In genomic region chr10:50594012-50594411, GRCh38 we compare ENCODE assay signal across 15 cellular contexts. TPM values are rescaled to one million over a fixed set of nuclear protein-coding genes. Genes with fewer than 3 reads are reported as not detected.
DNase-seq lines count a peak whose midpoint lies in the region; ATAC-seq, FAIRE-seq and TF ChIP-seq lines count a peak whose summit lies in the region.
"Had no signal": no experiment of that assay in that cellular context is flagged by ENCODE, and none has a peak within 500 bp of the region (broad histone marks: within the 10 kb centered on the region; RNA-seq: fewer than 3 reads in every experiment).

No MANE protein-coding gene starts in this region.

- no peak overlapping the region for H3K27ac Mint-ChIP-seq in stimulated activated effector memory CD8-positive, alpha-beta T cell treated with anti-CD3 and anti-CD28 coated beads, Interleukin-12 subunit alpha, Interleukin-12 subunit beta, amount 100 ng/mL, for 72 hours
- H3K27ac Mint-ChIP-seq: CD8-positive, alpha-beta memory T cell; natural killer cell had no signal

- H3K27me3 ChIP-seq in liver (ENCODE audit: control insufficient read depth in 4 of 4, insufficient read depth in 4 of 4, low read length in 3 of 4) (no peaks in the 10 kb centered on the region), HepG2 (ENCODE audit: control insufficient read depth in 1 of 2, insufficient read depth in 2 of 2, low read length in 2 of 2) (no peaks in the 10 kb centered on the region)

- POLR2A ChIA-PET in HepG2 (lab: Yijun Ruan, JAX) = interaction anchor here (1.9 kb wide), 1 partner anchor 11 kb away, joined by 5 read pairs; no protein-coding TSS in a partner anchor

- H3K36me3 ChIP-seq in liver (ENCODE audit: control insufficient read depth in 4 of 4, insufficient read depth in 3 of 4, low read depth in 1 of 4, low read length in 3 of 4) (peaks cover 0 to 7% (median 2%) of the 10 kb centered on the region in 4 donors), HepG2 (replicated peaks in 1 of 2; ENCODE audit: control insufficient read depth in 1 of 2, insufficient read depth in 2 of 2, low read length in 2 of 2) (no peaks in the 10 kb centered on the region; a peak in 1 of 5 replicates)

- no peak overlapping the region for H3K9ac ChIP-seq in liver (ENCODE audit: low read depth in 1 of 2, low read length in 2 of 2)
- H3K9ac ChIP-seq in HepG2 (ENCODE audit: insufficient read depth, low read depth, low read length) = no peak overlapping the region

- H3K27ac ChIP-seq in liver (ENCODE audit: low read depth in 1 of 2, low read length in 2 of 2) = peak overlapping the region in 1 of 2 donors; percentile 10
- no peak overlapping the region for H3K27ac ChIP-seq in HepG2 (ENCODE audit: extremely low read length, insufficient read depth, low read length)
- H3K27ac ChIP-seq: thoracic aorta had no signal

- DNase-seq in HepG2 (ENCODE audit: low spot score) (no peak), fibroblast of pulmonary artery (ENCODE audit: low read depth) (peak; percentile 89), glomerular visceral epithelial cell (ENCODE audit: extremely low spot score) (no peak)
- DNase-seq in stimulated activated effector memory CD8-positive, alpha-beta T cell treated with anti-CD3 and anti-CD28 coated beads, Interleukin-12 subunit alpha, Interleukin-12 subunit beta, amount 100 ng/mL, for 72 hours (ENCODE audit: low spot score in 2 of 2) = no peak
- DNase-seq: activated CD4-positive, alpha-beta T cell treated with anti-CD3 and anti-CD28 coated beads, Interleukin-2, amount 50 U/mL, for 1 hour; CD8-positive, alpha-beta memory T cell; natural killer cell; NCI-H146; stimulated activated CD4-positive, alpha-beta T cell treated with anti-CD3 and anti-CD28 coated beads, Interleukin-2, amount 100 ng/mL, for 48 hours had no signal

- in situ Hi-C loops in HepG2 (cut with HindIII; ENCODE audit: extremely low pct_ligation_motif_present, low pct_unique_long_range_greater_than_20kb) = no loop called here

- H3K9me3 Mint-ChIP-seq in stimulated activated effector memory CD8-positive, alpha-beta T cell treated with anti-CD3 and anti-CD28 coated beads, Interleukin-12 subunit alpha, Interleukin-12 subunit beta, amount 100 ng/mL, for 72 hours = no peaks in the 10 kb centered on the region
- H3K9me3 Mint-ChIP-seq: CD8-positive, alpha-beta memory T cell; natural killer cell had no signal

- H3K79me2 ChIP-seq in HepG2 (ENCODE audit: insufficient read depth, low read length) = peaks cover 10% of the 10 kb centered on the region

- 61% methylated on average over 2 of the region's 2 CpGs for WGBS in liver
- WGBS in HepG2 (ENCODE audit: low lambda C conversion rate) = 100% methylated on average over 2 of the region's 2 CpGs

- H4K20me1 ChIP-seq in HepG2 (ENCODE audit: insufficient read depth, low read length) = no peaks in the 10 kb centered on the region

- no peaks in the 10 kb centered on the region for H3K9me3 ChIP-seq in liver (ENCODE audit: control insufficient read depth in 4 of 4, low read length in 3 of 4)
- no peaks in the 10 kb centered on the region for H3K9me3 ChIP-seq in HepG2 (ENCODE audit: low read length)
- H3K9me3 ChIP-seq: thoracic aorta had no signal

- H3K4me3 ChIP-seq in liver (ENCODE audit: low read depth in 1 of 3, low read length in 3 of 3) = no peak overlapping the region
- H3K4me3 ChIP-seq in HepG2 (replicated peaks in 1 of 3; ENCODE audit: insufficient read depth in 1 of 3, low read depth in 2 of 3, low read length in 3 of 3) = no peak overlapping the region
- no peak overlapping the region for H3K4me3 ChIP-seq in fibroblast of pulmonary artery (replicated peaks; ENCODE audit: low read depth, low read length)
- H3K4me3 ChIP-seq: thoracic aorta had no signal

- ATAC-seq in HepG2 (no peak), SK-N-SH treated with all-trans-retinoic acid at 6 μM for 48 hours (peak; percentile 86), GM19463 (IDR thresholded peaks at IDR 0.05; ENCODE audit: unreplicated experiment) (no peak), HG02852 (IDR thresholded peaks at IDR 0.05; ENCODE audit: unreplicated experiment) (no peak)
- ATAC-seq in stimulated activated effector memory CD8-positive, alpha-beta T cell treated with anti-CD3 and anti-CD28 coated beads, Interleukin-12 subunit alpha, Interleukin-12 subunit beta, amount 100 ng/mL, for 72 hours = peak; percentile 60
- ATAC-seq: natural killer cell had no signal

- no peak for TF ChIP-seq POLR2A in HepG2 (IDR thresholded peaks at IDR 0.05; ENCODE audit: insufficient read depth in 1 of 2, low read depth in 2 of 2, low read length in 2 of 2)

- peaks cover 11% of the 10 kb centered on the region for H3K4me1 Mint-ChIP-seq in stimulated activated effector memory CD8-positive, alpha-beta T cell treated with anti-CD3 and anti-CD28 coated beads, Interleukin-12 subunit alpha, Interleukin-12 subunit beta, amount 100 ng/mL, for 72 hours

- H3K4me1 ChIP-seq in liver (ENCODE audit: control insufficient read depth in 4 of 4, insufficient read depth in 4 of 4, low read length in 3 of 4) = peaks cover 0 to 16% (median 3%) of the 10 kb centered on the region in 4 donors
- peaks cover 6% of the 10 kb centered on the region; the same call in 1 of the 2 replicates for H3K4me1 ChIP-seq in HepG2 (ENCODE audit: insufficient read depth, low read length)

- no peak for TF ChIP-seq CTCF in liver (IDR thresholded peaks at IDR 0.05; ENCODE audit: low read depth, low read length, missing input control)
- no peak for TF ChIP-seq CTCF in HepG2 (CRISPR knock-in tag; IDR thresholded peaks at IDR 0.05)
- no peak for TF ChIP-seq CTCF in fibroblast of pulmonary artery (IDR thresholded peaks at IDR 0.05; ENCODE audit: low read length, missing control alignments)

- no TSS peak for BruUV-seq in HepG2 (replicated peaks; lab: Mats Ljungman, UMichigan)

- CTCF ChIA-PET in HepG2 (lab: Yijun Ruan, JAX; ENCODE audit: low intra/inter-chr PET ratio, low total read pairs) = no interaction called here

- no peak overlapping the region for H3K4me3 Mint-ChIP-seq in stimulated activated effector memory CD8-positive, alpha-beta T cell treated with anti-CD3 and anti-CD28 coated beads, Interleukin-12 subunit alpha, Interleukin-12 subunit beta, amount 100 ng/mL, for 72 hours
- H3K4me3 Mint-ChIP-seq: CD8-positive, alpha-beta memory T cell; natural killer cell had no signal

- intact Hi-C loops in HepG2 (cut with micrococcal nuclease; ENCODE audit: unreplicated experiment) = no loop called here

- TF ChIP-seq RAD21 in liver (IDR thresholded peaks at IDR 0.05) = no peak
- TF ChIP-seq RAD21 in HepG2 (CRISPR knock-in tag; IDR thresholded peaks at IDR 0.05) = no peak

- H3K36me3 Mint-ChIP-seq in stimulated activated effector memory CD8-positive, alpha-beta T cell treated with anti-CD3 and anti-CD28 coated beads, Interleukin-12 subunit alpha, Interleukin-12 subunit beta, amount 100 ng/mL, for 72 hours = peaks cover 8% of the 10 kb centered on the region
- H3K36me3 Mint-ChIP-seq: natural killer cell had no signal

- H3K4me2 ChIP-seq in HepG2 (ENCODE audit: low read depth, low read length) = no peak overlapping the region

- TF ChIP-seq EP300 in HepG2 (IDR thresholded peaks at IDR 0.05; ENCODE audit: low read depth in 2 of 2, low read length in 2 of 2) (no peak), HepG2 (CRISPR knock-in tag; IDR thresholded peaks at IDR 0.05; ENCODE audit: borderline replicate concordance) (no peak)

- FAIRE-seq in HepG2 (lab: Jason Lieb, UNC) = no peak
- FAIRE-seq: GM18507 had no signal

- no peak overlapping the region for H2AFZ ChIP-seq in HepG2 (ENCODE audit: low read length)

TF ChIP-seq in liver, 16 proteins besides CTCF, POLR2A, EP300 and RAD21 (continues in another document):
- TF ChIP-seq EGR1 (IDR thresholded peaks at IDR 0.05; ENCODE audit: low read depth in 2 of 2) = peak in 1 of 2 donors; percentile 52
- peak in 1 of 2 donors; percentile 16 for TF ChIP-seq RXRA (IDR thresholded peaks at IDR 0.05)
- TF ChIP-seq FOXA2 (IDR thresholded peaks at IDR 0.05) = no peak
- TF ChIP-seq FOXA1 (IDR thresholded peaks at IDR 0.05) = peak; percentile 8

TF ChIP-seq in HepG2, 621 proteins besides CTCF, POLR2A, EP300 and RAD21 (continues in another document):
- no peak for TF ChIP-seq DPF2 (CRISPR knock-in tag; IDR thresholded peaks at IDR 0.05; ENCODE audit: borderline replicate concordance, low read depth)

TF ChIP-seq in SK-N-SH treated with all-trans-retinoic acid at 6 μM for 48 hours, 23 proteins besides CTCF, POLR2A, EP300 and RAD21 (continues in another document):
- TF ChIP-seq ZNF8 (CRISPR knock-in tag; IDR thresholded peaks at IDR 0.05) = peak; percentile 78
- TF ChIP-seq ISL1 (CRISPR knock-in tag; IDR thresholded peaks at IDR 0.05) = no peak
- TF ChIP-seq GLIS3 (CRISPR knock-in tag; IDR thresholded peaks at IDR 0.05) = no peak

RNA-seq across cellular contexts. Expression of gene SGMS1, which starts 29.7 kb away (rescaled TPM):
- total RNA-seq in liver (10 to 100 TPM; 31.9 to 98.2 TPM), HepG2 (2016; rRNA removed; fragmentation: Illumina TruSeq; extraction: Trizol) (13.1 and 15.1 TPM in 2 replicates)
- polyA plus RNA-seq in liver (10 to 100 TPM in 1 of 2 donors, 1 to 10 TPM in 1; 6.8 to 10.4 TPM), HepG2 (2011; rRNA removed) (6.2 and 6.5 TPM in 2 replicates)
- 38.8 and 42.6 TPM in 2 replicates for total RNA-seq in HepG2 (2016; cell fraction: cytosol; rRNA removed; fragmentation: Illumina TruSeq; extraction: Trizol; ENCODE audit: low read depth)
- total RNA-seq in HepG2 (2016; cell fraction: insoluble cytoplasmic fraction; rRNA removed; fragmentation: Illumina TruSeq; extraction: Trizol) = 12.0 and 16.0 TPM in 2 replicates
- total RNA-seq in HepG2 (2016; cell fraction: membrane; rRNA removed; fragmentation: Illumina TruSeq; extraction: Trizol) = 15.3 and 19.7 TPM in 2 replicates
- total RNA-seq in HepG2 (2016; cell fraction: nucleus; rRNA removed; fragmentation: Illumina TruSeq; extraction: Trizol) = 29.3 and 32.5 TPM in 2 replicates
- 4.5 and 5.3 TPM in 2 replicates for polyA plus RNA-seq in HepG2 (2011; cell fraction: cytosol; rRNA removed)
- 7.2 and 8.6 TPM in 2 replicates for polyA plus RNA-seq in HepG2 (2011; cell fraction: nucleus; rRNA removed)
- 9.9 and 11.1 TPM in 2 replicates for polyA plus RNA-seq in HepG2 (2012)
- polyA plus RNA-seq in HepG2 (2016; cell fraction: cytosol; fragmentation: Illumina TruSeq; extraction: Trizol; ENCODE audit: low read depth) = 1.4 and 1.7 TPM in 2 replicates
- 9.2 and 10.6 TPM in 2 replicates for polyA plus RNA-seq in HepG2 (2016; cell fraction: insoluble cytoplasmic fraction; fragmentation: Illumina TruSeq; extraction: Trizol; ENCODE audit: low read depth)
- polyA plus RNA-seq in HepG2 (2016; cell fraction: membrane; fragmentation: Illumina TruSeq; extraction: Trizol; ENCODE audit: low read depth) = 4.5 and 5.4 TPM in 2 replicates
- polyA plus RNA-seq in HepG2 (2016; cell fraction: nucleus; fragmentation: Illumina TruSeq; extraction: Trizol; ENCODE audit: insufficient read depth, low read depth) = 10.6 and 13.6 TPM in 2 replicates
- polyA minus RNA-seq in HepG2 (2011; rRNA and poly(A)+ RNA removed; ENCODE audit: low replicate concordance) = 8.4 and 35.9 TPM in 2 replicates
- 7.3 and 10.5 TPM in 2 replicates for polyA minus RNA-seq in HepG2 (2011; cell fraction: cytosol; rRNA and poly(A)+ RNA removed)
- polyA minus RNA-seq in HepG2 (2011; cell fraction: nucleus; rRNA and poly(A)+ RNA removed) = 55.9 and 58.2 TPM in 2 replicates

Comparison
In these comparisons a context has a peak if more than half of its experiments do, and no peak if none do; other contexts are left out.
1. ATAC-seq: peak in SK-N-SH treated with all-trans-retinoic acid at 6 μM for 48 hours (single experiment) and stimulated activated effector memory CD8-positive, alpha-beta T cell treated with anti-CD3 and anti-CD28 coated beads, Interleukin-12 subunit alpha, Interleukin-12 subunit beta, amount 100 ng/mL, for 72 hours (single experiment); none in HepG2 (single experiment), GM19463 (single experiment) and HG02852 (single experiment).